27 cellular contexts compared by ENCODE assay signal in genomic region chr2:46537046-46537445, GRCh38. TPM values are rescaled to one million over a fixed set of nuclear protein-coding genes. Genes with fewer than 3 reads are reported as not detected.
DNase-seq lines count a peak whose midpoint lies in the region; ATAC-seq and TF ChIP-seq lines count a peak whose summit lies in the region.
"Had no signal": no experiment of that assay in that cellular context is flagged by ENCODE, and none has a peak within 500 bp of the region (broad histone marks: within the 10 kb centered on the region; RNA-seq: fewer than 3 reads in every experiment).

No MANE protein-coding gene starts in this region.

- H3K9me3 ChIP-seq in right cardiac atrium (ENCODE audit: control insufficient read depth, low read length) (no peaks in the 10 kb centered on the region), heart right ventricle (no peaks in the 10 kb centered on the region), vagina (no peaks in the 10 kb centered on the region)
- H3K9me3 ChIP-seq in effector memory CD4-positive, alpha-beta T cell (ENCODE audit: control insufficient read depth, low read length): no peaks in the 10 kb centered on the region
- H3K9me3 ChIP-seq: A549 had no signal

- peak overlapping the region; percentile 75 to 80 for H3K4me3 Mint-ChIP-seq in effector memory CD8-positive, alpha-beta T cell
- peak overlapping the region; percentile 80 for H3K4me3 Mint-ChIP-seq in natural killer cell treated with Interleukin-12 subunit alpha and Interleukin-12 subunit beta and Interleukin-15 and Interleukin-18, amount 100 ng/mL, for 72 hours
- H3K4me3 Mint-ChIP-seq: CD8-positive, alpha-beta T cell had no signal

- peak overlapping the region; percentile 69 for H3K27ac ChIP-seq in right cardiac atrium (ENCODE audit: low read length)
- no peak overlapping the region for H3K27ac ChIP-seq in heart right ventricle
- peak overlapping the region; percentile 47 for H3K27ac ChIP-seq in vagina
- no peak overlapping the region for H3K27ac ChIP-seq in effector memory CD4-positive, alpha-beta T cell (ENCODE audit: insufficient read depth, low read length, poor library complexity, severe bottlenecking)
- H3K27ac ChIP-seq: A549, C4-2B, PC-9 had no signal

- intact Hi-C loops in right cardiac atrium (cut with DNase I) (no loop called here), heart right ventricle (cut with DNase I) (no loop called here), vagina (cut with DNase I) (no loop called here)

- no peak for TF ChIP-seq CTCF in heart right ventricle (IDR thresholded peaks at IDR 0.05)
- no peak for TF ChIP-seq CTCF in vagina (IDR thresholded peaks at IDR 0.05)

- H3K4me1 Mint-ChIP-seq in effector memory CD8-positive, alpha-beta T cell (ENCODE audit: low read depth in 2 of 2): peaks cover 60 to 68% of the 10 kb centered on the region in 2 donors
- peaks cover 74 to 76% of the 10 kb centered on the region in 2 donors for H3K4me1 Mint-ChIP-seq in natural killer cell treated with Interleukin-12 subunit alpha and Interleukin-12 subunit beta and Interleukin-15 and Interleukin-18, amount 100 ng/mL, for 72 hours (ENCODE audit: low read depth in 2 of 2)

- no peaks in the 10 kb centered on the region for H3K9me3 Mint-ChIP-seq in effector memory CD8-positive, alpha-beta T cell
- H3K9me3 Mint-ChIP-seq in natural killer cell treated with Interleukin-12 subunit alpha and Interleukin-12 subunit beta and Interleukin-15 and Interleukin-18, amount 100 ng/mL, for 72 hours: no peaks in the 10 kb centered on the region
- H3K9me3 Mint-ChIP-seq: CD8-positive, alpha-beta T cell had no signal

- H3K27me3 Mint-ChIP-seq in effector memory CD8-positive, alpha-beta T cell: no peaks in the 10 kb centered on the region
- no peaks in the 10 kb centered on the region for H3K27me3 Mint-ChIP-seq in natural killer cell treated with Interleukin-12 subunit alpha and Interleukin-12 subunit beta and Interleukin-15 and Interleukin-18, amount 100 ng/mL, for 72 hours

- 90% methylated on average over 1 of the region's 1 CpG for WGBS in right cardiac atrium
- 60 to 85% methylated on average over 1 of the region's 1 CpG for WGBS in heart right ventricle, 2 donors

- H3K36me3 Mint-ChIP-seq in effector memory CD8-positive, alpha-beta T cell (ENCODE audit: insufficient read depth): peaks cover 8% of the 10 kb centered on the region
- H3K36me3 Mint-ChIP-seq in natural killer cell treated with Interleukin-12 subunit alpha and Interleukin-12 subunit beta and Interleukin-15 and Interleukin-18, amount 100 ng/mL, for 72 hours: no peaks in the 10 kb centered on the region
- H3K36me3 Mint-ChIP-seq: CD8-positive, alpha-beta T cell had no signal

- ATAC-seq in right cardiac atrium: no peak
- ATAC-seq in heart right ventricle: no peak
- no peak for ATAC-seq in effector memory CD8-positive, alpha-beta T cell (replicated peaks)
- peak in 1 of 2 donors; percentile 15 for ATAC-seq in natural killer cell treated with Interleukin-12 subunit alpha and Interleukin-12 subunit beta and Interleukin-15 and Interleukin-18, amount 100 ng/mL, for 72 hours
- ATAC-seq in SK-N-SH treated with all-trans-retinoic acid at 6 μM for 48 hours: no peak
- ATAC-seq: A549; CD8-positive, alpha-beta T cell had no signal

- H3K36me3 ChIP-seq in heart right ventricle: peaks cover 0 to 5% (median 0%) of the 10 kb centered on the region in 9 donors
- no peaks in the 10 kb centered on the region for H3K36me3 ChIP-seq in vagina
- no peaks in the 10 kb centered on the region for H3K36me3 ChIP-seq in effector memory CD4-positive, alpha-beta T cell (ENCODE audit: control insufficient read depth, insufficient read depth, low read length)

- H3K4me1 ChIP-seq in right cardiac atrium (ENCODE audit: control insufficient read depth, insufficient read depth, low read length) (peaks cover 13% of the 10 kb centered on the region), heart right ventricle (peaks cover 5 to 74% (median 19%) of the 10 kb centered on the region in 9 donors), vagina (peaks cover 22% of the 10 kb centered on the region)
- peaks cover 21% of the 10 kb centered on the region for H3K4me1 ChIP-seq in effector memory CD4-positive, alpha-beta T cell (ENCODE audit: control insufficient read depth, insufficient read depth, low read length, poor library complexity, severe bottlenecking)

- DNase-seq in right cardiac atrium (no peak), heart right ventricle (no peak), vagina (ENCODE audit: extremely low spot score in 2 of 2) (peak in 1 of 2 donors; percentile 83), A172 (ENCODE audit: low spot score) (no peak)
- DNase-seq in effector memory CD8-positive, alpha-beta T cell: no peak
- DNase-seq in natural killer cell treated with Interleukin-12 subunit alpha and Interleukin-12 subunit beta and Interleukin-15 and Interleukin-18, amount 100 ng/mL, for 72 hours (ENCODE audit: low spot score): peak; percentile 75
- DNase-seq in effector memory CD4-positive, alpha-beta T cell: no peak
- DNase-seq: AML-193; Calu3; CD8-positive, alpha-beta T cell; DMS79 treated with DMSO at 0.1 percent for 48 hours; GF-D8; GOT3; HCEC 1CT; NCI-H1048; NCI-H1417; NCI-H1694 treated with DMSO at 0.1 percent for 48 hours; NCI-H2171 treated with DMSO at 0.1 percent for 48 hours; NCI-H524; NCI-H774; PC-9; RPMI8226; SHP77 had no signal

- H3K27ac Mint-ChIP-seq in effector memory CD8-positive, alpha-beta T cell: peak overlapping the region in 1 of 2 donors; percentile 3
- peak overlapping the region; percentile 63 to 74 for H3K27ac Mint-ChIP-seq in natural killer cell treated with Interleukin-12 subunit alpha and Interleukin-12 subunit beta and Interleukin-15 and Interleukin-18, amount 100 ng/mL, for 72 hours

- no peaks in the 10 kb centered on the region for H3K27me3 ChIP-seq in right cardiac atrium (ENCODE audit: control insufficient read depth, insufficient read depth)
- no peaks in the 10 kb centered on the region for H3K27me3 ChIP-seq in heart right ventricle
- H3K27me3 ChIP-seq in vagina: no peaks in the 10 kb centered on the region
- no peaks in the 10 kb centered on the region for H3K27me3 ChIP-seq in effector memory CD4-positive, alpha-beta T cell (replicated peaks; ENCODE audit: control insufficient read depth, insufficient read depth, low read length, poor library complexity, severe bottlenecking)

- H3K4me3 ChIP-seq in right cardiac atrium (ENCODE audit: low read length) (no peak overlapping the region), heart right ventricle (no peak overlapping the region), vagina (no peak overlapping the region)
- no peak overlapping the region for H3K4me3 ChIP-seq in effector memory CD4-positive, alpha-beta T cell (ENCODE audit: insufficient read depth, low read depth, low read length, poor library complexity, severe bottlenecking)
- H3K4me3 ChIP-seq: A549, PC-9 had no signal

- TF ChIP-seq POLR2A in vagina (IDR thresholded peaks at IDR 0.05): no peak

TF ChIP-seq in SK-N-SH treated with all-trans-retinoic acid at 6 μM for 48 hours, 23 proteins besides CTCF, POLR2A, EP300 and RAD21:
- TF ChIP-seq CREB5 (CRISPR knock-in tag; IDR thresholded peaks at IDR 0.05; ENCODE audit: low read depth) (no peak), CSDC2 (CRISPR knock-in tag; IDR thresholded peaks at IDR 0.05) (no peak), ZFP30 (CRISPR knock-in tag; IDR thresholded peaks at IDR 0.05) (no peak)

RNA-seq across cellular contexts. Expression of gene RHOQ, which starts 5.2 kb away (rescaled TPM):
- total RNA-seq in right cardiac atrium (100 to 1,000 TPM; 144 to 169 (median 162) TPM), heart right ventricle (100 to 1,000 TPM; 364 to 568 (median 413) TPM), vagina (121 TPM)
- polyA plus RNA-seq in right cardiac atrium (103 TPM), heart right ventricle (100 to 1,000 TPM; 139 to 202 TPM)
- total RNA-seq in natural killer cell treated with Interleukin-12 subunit alpha and Interleukin-12 subunit beta and Interleukin-15 and Interleukin-18, amount 100 ng/mL, for 72 hours: 10 to 100 TPM; 36.8 to 49.1 TPM
- total RNA-seq in A172 (2014; rRNA removed; shearing (Covaris generic)): 64.7 and 70.9 TPM in 2 replicates

RNA-seq across cellular contexts. Expression of gene ATP6V1E2, which starts 5.3 kb away (rescaled TPM):
- total RNA-seq in right cardiac atrium (1 to 10 TPM; 3.4 to 7.0 (median 6.3) TPM), heart right ventricle (1 to 10 TPM; 3.9 to 7.8 (median 5.6) TPM), vagina (4.2 TPM)
- polyA plus RNA-seq in right cardiac atrium (3.5 TPM), heart right ventricle (1 to 10 TPM; 1.9 to 2.3 TPM)
- total RNA-seq in natural killer cell treated with Interleukin-12 subunit alpha and Interleukin-12 subunit beta and Interleukin-15 and Interleukin-18, amount 100 ng/mL, for 72 hours: 1 to 10 TPM; 3.7 to 7.2 TPM
- total RNA-seq in A172 (2014; rRNA removed; shearing (Covaris generic)): 12.6 and 13.8 TPM in 2 replicates

RNA-seq across cellular contexts. Expression of gene TMEM247, which starts 57.7 kb away (rescaled TPM):
- total RNA-seq in right cardiac atrium (not detected), heart right ventricle (not detected), vagina (not detected)
- polyA plus RNA-seq in right cardiac atrium (not detected), heart right ventricle (not detected)
- not detected for total RNA-seq in natural killer cell treated with Interleukin-12 subunit alpha and Interleukin-12 subunit beta and Interleukin-15 and Interleukin-18, amount 100 ng/mL, for 72 hours
- not detected in 2 replicates for total RNA-seq in A172 (2014; rRNA removed; shearing (Covaris generic))
- total RNA-seq: Calu3; CD8-positive, alpha-beta T cell; HT-29; PC-9 had no signal
- polyA plus RNA-seq: A549 had no signal

Comparison
In these comparisons a context has a peak if more than half of its experiments do, and no peak if none do; other contexts are left out.
1. H3K27ac ChIP-seq: peak in right cardiac atrium (single experiment) and vagina (single experiment); none in heart right ventricle (0 of 10) and effector memory CD4-positive, alpha-beta T cell (single experiment).